Comparison of ENCODE assay signal across 28 cellular contexts in the genomic region with DNA sequence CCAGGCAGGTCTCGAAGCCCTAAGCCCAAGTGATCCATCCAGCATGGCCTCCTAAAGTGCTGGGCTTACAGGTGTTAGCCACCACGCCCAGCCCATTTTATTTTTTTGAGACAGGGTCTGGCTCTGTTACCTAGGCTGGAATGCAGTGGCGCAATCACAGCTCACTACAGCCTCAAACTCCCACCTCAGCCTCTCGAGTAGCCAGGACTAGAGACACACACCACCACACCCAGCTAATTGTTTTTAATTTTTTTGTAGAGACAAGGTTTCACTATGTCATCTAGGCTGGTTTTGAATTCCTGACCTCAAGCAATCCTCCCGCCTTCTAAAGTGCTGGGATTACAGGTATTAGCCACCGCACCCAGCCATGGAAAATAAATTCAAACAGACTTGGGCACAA. TPM values are rescaled to one million over a fixed set of nuclear protein-coding genes. Genes with fewer than 3 reads are reported as not detected.
DNase-seq lines count a peak whose midpoint lies in the region; ATAC-seq and TF ChIP-seq lines count a peak whose summit lies in the region.
"Had no signal": no experiment of that assay in that cellular context is flagged by ENCODE, and none has a peak within 500 bp of the region (broad histone marks: within the 10 kb centered on the region; RNA-seq: fewer than 3 reads in every experiment).

No MANE protein-coding gene starts in this region.

- H3K9me3 ChIP-seq in breast epithelium, result no peaks in the 10 kb centered on the region
- H3K9me3 ChIP-seq in lower lobe of right lung, result no peaks in the 10 kb centered on the region
- H3K9me3 ChIP-seq in upper lobe of right lung, result no peaks in the 10 kb centered on the region
- H3K9me3 ChIP-seq: esophagus muscularis mucosa, left ventricle myocardium inferior, mucosa of descending colon, stomach, tibial nerve had no signal

- no peak for TF ChIP-seq POLR2A in breast epithelium (IDR thresholded peaks at IDR 0.05)

- CTCF ChIA-PET in MCF 10A (lab: Yijun Ruan, JAX), result no interaction called here
- CTCF ChIA-PET in WTC11 (lab: Charles Lee), result interaction anchor here (1.0 kb wide), 1 partner anchor 9 kb away, joined by 3 read pairs; no protein-coding TSS in a partner anchor

- TF ChIP-seq CTCF in MCF 10A (IDR thresholded peaks at IDR 0.05; ENCODE audit: unreplicated experiment) (no peak), breast epithelium (IDR thresholded peaks at IDR 0.05) (no peak), WTC11 (IDR thresholded peaks at IDR 0.05) (no peak), lower lobe of right lung (IDR thresholded peaks at IDR 0.05) (no peak), upper lobe of right lung (IDR thresholded peaks at IDR 0.05) (no peak), nephron progenitor cell (IDR thresholded peaks at IDR 0.05) (no peak)

- DNase-seq in MCF 10A (ENCODE audit: unreplicated experiment), result peak; percentile 42
- DNase-seq in breast epithelium (ENCODE audit: low spot score in 2 of 2), result no peak
- DNase-seq in WTC11 (ENCODE audit: low spot score), result no peak
- no peak for DNase-seq in lower lobe of right lung
- no peak for DNase-seq in upper lobe of right lung
- no peak for DNase-seq in nephron progenitor cell
- DNase-seq in SKM-1 treated with dmso at 0.1 percent for 144 hours (lab: John Stamatoyannopoulos, UW; ENCODE audit: unreplicated experiment), result no peak
- DNase-seq in COLO668 (lab: John Stamatoyannopoulos, UW; ENCODE audit: unreplicated experiment), result no peak
- DNase-seq: 8988T; activated B cell treated with CpG ODN at 0.5 μM for 24 hours; activated CD4-positive, alpha-beta T cell treated with anti-CD3 and anti-CD28 coated beads, Interleukin-2, amount 50 U/mL, for 4 hours; activated effector memory CD4-positive, alpha-beta T cell treated with Interleukin-2 at 50 U/mL for 16 hours; activated naive CD8-positive, alpha-beta T cell treated with anti-CD3 and anti-CD28 coated beads for 36 hours; CD4-positive, alpha-beta memory T cell; DMS153; effector CD4-positive, alpha-beta T cell; left ventricle myocardium inferior; mucosa of descending colon; NCI-H1092; NCI-H2029 treated with DMSO at 0.1 percent for 48 hours; NCI-H82; stomach; T-helper 9 cell had no signal

- H3K36me3 Mint-ChIP-seq in MCF 10A (ENCODE audit: insufficient read depth, unreplicated experiment) (peaks cover 60% of the 10 kb centered on the region), WTC11 (peaks cover 5% of the 10 kb centered on the region), nephron progenitor cell (ENCODE audit: low read depth) (peaks cover 60% of the 10 kb centered on the region)

- ATAC-seq in WTC11, result no peak
- peak; percentile 45 to 48 for ATAC-seq in lower lobe of right lung
- peak; percentile 51 for ATAC-seq in upper lobe of right lung
- ATAC-seq: mucosa of descending colon, sciatic nerve had no signal

- BruUV-seq in MCF 10A (replicated peaks; lab: Mats Ljungman, UMichigan), result no TSS peak

- intact Hi-C loops in MCF 10A (cut with micrococcal nuclease) (no loop called here), breast epithelium (cut with DNase I; ENCODE audit: low total_unique reads) (no loop called here), lower lobe of right lung (cut with DNase I) (no loop called here), upper lobe of right lung (cut with DNase I) (no loop called here)

- H3K27ac Mint-ChIP-seq in MCF 10A (ENCODE audit: low read depth, unreplicated experiment) (peak overlapping the region; percentile 31), WTC11 (peak overlapping the region; percentile 86), nephron progenitor cell (no peak overlapping the region)
- H3K27ac Mint-ChIP-seq: activated B cell treated with CpG ODN at 0.5 μM for 24 hours; activated naive CD8-positive, alpha-beta T cell treated with anti-CD3 and anti-CD28 coated beads for 36 hours had no signal

- POLR2A ChIA-PET in MCF 10A (lab: Yijun Ruan, JAX), result interaction anchor here (0.8 to 1.2 kb wide), 2 partner anchors 9 to 30 kb away, joined by 3 to 5 read pairs; no protein-coding TSS in a partner anchor
- POLR2A ChIA-PET in WTC11 (lab: Charles Lee), result no interaction called here

- no peaks in the 10 kb centered on the region for H3K27me3 Mint-ChIP-seq in MCF 10A (ENCODE audit: insufficient read depth, unreplicated experiment)
- no peaks in the 10 kb centered on the region for H3K27me3 Mint-ChIP-seq in WTC11 (ENCODE audit: low read depth)
- H3K27me3 Mint-ChIP-seq in nephron progenitor cell (ENCODE audit: low read depth, poor library complexity), result no peaks in the 10 kb centered on the region
- H3K27me3 Mint-ChIP-seq: activated B cell treated with CpG ODN at 0.5 μM for 24 hours; activated naive CD8-positive, alpha-beta T cell treated with anti-CD3 and anti-CD28 coated beads for 36 hours; CD4-positive, alpha-beta memory T cell had no signal

- H3K4me3 Mint-ChIP-seq in MCF 10A (ENCODE audit: unreplicated experiment), result no peak overlapping the region
- H3K4me3 Mint-ChIP-seq in WTC11, result no peak overlapping the region
- H3K4me3 Mint-ChIP-seq in nephron progenitor cell, result no peak overlapping the region
- H3K4me3 Mint-ChIP-seq: activated B cell treated with CpG ODN at 0.5 μM for 24 hours; activated naive CD8-positive, alpha-beta T cell treated with anti-CD3 and anti-CD28 coated beads for 36 hours; neural crest cell had no signal

- H3K27me3 ChIP-seq in breast epithelium (no peaks in the 10 kb centered on the region), lower lobe of right lung (ENCODE audit: low read depth) (no peaks in the 10 kb centered on the region), upper lobe of right lung (no peaks in the 10 kb centered on the region)
- H3K27me3 ChIP-seq: esophagus muscularis mucosa, stomach, tibial nerve had no signal

- H3K27ac ChIP-seq in breast epithelium (no peak overlapping the region), lower lobe of right lung (no peak overlapping the region), upper lobe of right lung (no peak overlapping the region)
- H3K27ac ChIP-seq: esophagus muscularis mucosa, left ventricle myocardium inferior, parathyroid adenoma, stomach, tibial nerve had no signal

- H3K4me1 ChIP-seq in breast epithelium (peaks cover 0 to 4% of the 10 kb centered on the region in 2 donors), lower lobe of right lung (peaks cover 39% of the 10 kb centered on the region), upper lobe of right lung (peaks cover 34% of the 10 kb centered on the region)
- H3K4me1 ChIP-seq: parathyroid adenoma had no signal

- H3K9me3 Mint-ChIP-seq in MCF 10A (ENCODE audit: unreplicated experiment), result no peaks in the 10 kb centered on the region
- no peaks in the 10 kb centered on the region for H3K9me3 Mint-ChIP-seq in WTC11
- no peaks in the 10 kb centered on the region for H3K9me3 Mint-ChIP-seq in nephron progenitor cell
- H3K9me3 Mint-ChIP-seq: activated B cell treated with CpG ODN at 0.5 μM for 24 hours; activated naive CD8-positive, alpha-beta T cell treated with anti-CD3 and anti-CD28 coated beads for 36 hours; CD4-positive, alpha-beta memory T cell; neural crest cell had no signal

- H3K4me3 ChIP-seq in breast epithelium (no peak overlapping the region), lower lobe of right lung (no peak overlapping the region), upper lobe of right lung (no peak overlapping the region)
- H3K4me3 ChIP-seq: esophagus muscularis mucosa, left ventricle myocardium inferior, mucosa of descending colon, stomach, tibial nerve had no signal

- H3K4me1 Mint-ChIP-seq in MCF 10A (ENCODE audit: insufficient read depth, unreplicated experiment) (peaks cover 61% of the 10 kb centered on the region), WTC11 (peaks cover 73% of the 10 kb centered on the region), nephron progenitor cell (peaks cover 24% of the 10 kb centered on the region)

- H3K36me3 ChIP-seq in breast epithelium, result no peaks in the 10 kb centered on the region
- peaks cover 12% of the 10 kb centered on the region for H3K36me3 ChIP-seq in lower lobe of right lung
- no peaks in the 10 kb centered on the region for H3K36me3 ChIP-seq in upper lobe of right lung
- H3K36me3 ChIP-seq: esophagus muscularis mucosa, left ventricle myocardium inferior had no signal

TF ChIP-seq in WTC11, 78 proteins besides CTCF, POLR2A, EP300 and RAD21 (continues in another document):
- TF ChIP-seq CBFB (CRISPR knock-in tag; IDR thresholded peaks at IDR 0.05; ENCODE audit: low read depth) (no peak), JUN (CRISPR knock-in tag; IDR thresholded peaks at IDR 0.05) (no peak), NR2C2 (CRISPR knock-in tag; IDR thresholded peaks at IDR 0.05) (no peak), GABPB1 (CRISPR knock-in tag; IDR thresholded peaks at IDR 0.05) (no peak), NR1H2 (CRISPR knock-in tag; IDR thresholded peaks at IDR 0.05) (no peak), ELF4 (CRISPR knock-in tag; IDR thresholded peaks at IDR 0.05; ENCODE audit: low read depth) (no peak)
- TF ChIP-seq, protein P1, sequence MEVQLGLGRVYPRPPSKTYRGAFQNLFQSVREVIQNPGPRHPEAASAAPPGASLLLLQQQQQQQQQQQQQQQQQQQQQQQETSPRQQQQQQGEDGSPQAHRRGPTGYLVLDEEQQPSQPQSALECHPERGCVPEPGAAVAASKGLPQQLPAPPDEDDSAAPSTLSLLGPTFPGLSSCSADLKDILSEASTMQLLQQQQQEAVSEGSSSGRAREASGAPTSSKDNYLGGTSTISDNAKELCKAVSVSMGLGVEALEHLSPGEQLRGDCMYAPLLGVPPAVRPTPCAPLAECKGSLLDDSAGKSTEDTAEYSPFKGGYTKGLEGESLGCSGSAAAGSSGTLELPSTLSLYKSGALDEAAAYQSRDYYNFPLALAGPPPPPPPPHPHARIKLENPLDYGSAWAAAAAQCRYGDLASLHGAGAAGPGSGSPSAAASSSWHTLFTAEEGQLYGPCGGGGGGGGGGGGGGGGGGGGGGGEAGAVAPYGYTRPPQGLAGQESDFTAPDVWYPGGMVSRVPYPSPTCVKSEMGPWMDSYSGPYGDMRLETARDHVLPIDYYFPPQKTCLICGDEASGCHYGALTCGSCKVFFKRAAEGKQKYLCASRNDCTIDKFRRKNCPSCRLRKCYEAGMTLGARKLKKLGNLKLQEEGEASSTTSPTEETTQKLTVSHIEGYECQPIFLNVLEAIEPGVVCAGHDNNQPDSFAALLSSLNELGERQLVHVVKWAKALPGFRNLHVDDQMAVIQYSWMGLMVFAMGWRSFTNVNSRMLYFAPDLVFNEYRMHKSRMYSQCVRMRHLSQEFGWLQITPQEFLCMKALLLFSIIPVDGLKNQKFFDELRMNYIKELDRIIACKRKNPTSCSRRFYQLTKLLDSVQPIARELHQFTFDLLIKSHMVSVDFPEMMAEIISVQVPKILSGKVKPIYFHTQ (CRISPR knock-in tag; IDR thresholded peaks at IDR 0.05), result no peak

RNA-seq across cellular contexts. Expression of gene PUM1, which starts 31.9 kb away (rescaled TPM):
- 107 and 110 TPM in 2 replicates for total RNA-seq in MCF 10A (2022)
- total RNA-seq in breast epithelium, result 100 to 1,000 TPM in 2 of 3 donors, 10 to 100 TPM in 1; 93.8 to 149 (median 116) TPM
- 142 to 151 TPM (median 147 TPM) in 3 replicates for total RNA-seq in WTC11 (2021)
- 121 TPM for total RNA-seq in lower lobe of right lung
- total RNA-seq in upper lobe of right lung, result 117 TPM
